ENCODE assay signal across 15 cellular contexts in the genomic region with DNA sequence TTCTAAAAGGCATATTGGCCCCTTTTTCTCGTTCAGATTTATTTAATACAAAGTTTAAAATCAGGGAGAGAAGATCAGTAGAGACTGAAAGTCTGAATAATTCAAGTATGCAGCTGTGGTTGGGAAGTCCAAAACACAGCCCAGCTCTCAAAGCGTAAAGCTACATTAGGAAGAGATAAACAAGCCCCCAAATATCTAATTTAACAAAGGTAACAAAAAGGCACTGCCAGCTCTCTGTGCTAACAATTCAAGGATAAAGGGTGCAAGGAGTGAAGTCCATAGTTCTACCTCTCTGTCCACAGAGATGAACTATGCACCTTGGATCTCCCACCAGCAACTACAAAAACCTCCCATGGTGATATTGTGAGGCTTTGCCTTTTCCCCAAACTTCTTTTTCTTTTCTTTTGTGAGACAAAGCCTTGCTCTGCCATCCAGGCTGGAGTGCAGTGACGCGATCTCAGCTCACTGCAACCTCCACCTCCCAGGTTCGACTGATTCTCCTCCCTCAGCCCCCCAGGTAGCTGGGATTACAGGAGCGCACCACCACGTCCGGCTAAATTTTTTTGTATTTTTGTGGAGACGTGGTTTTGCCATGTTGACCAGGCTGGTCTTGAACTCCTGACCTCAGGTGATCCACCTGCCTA.
"Had no signal": no experiment of that assay in that cellular context is flagged by ENCODE, and none has a peak within 500 bp of the region (broad histone marks: within the 10 kb centered on the region; RNA-seq: fewer than 3 reads in every experiment).

No MANE protein-coding gene starts in this region.

- H3K36me3 ChIP-seq: brain microvascular endothelial cell, left lung, thyroid gland had no signal

- H3K9me3 ChIP-seq: left lung, psoas muscle, thyroid gland had no signal

- H3K27ac ChIP-seq: brain microvascular endothelial cell, coronary artery, left lung, psoas muscle, thyroid gland had no signal

- H3K27me3 ChIP-seq: brain microvascular endothelial cell, left lung, thyroid gland had no signal

- ATAC-seq: activated T-cell treated with anti-CD3 and anti-CD28 coated beads, Interleukin-2, amount 50 U/mL, for 4 hours; left lung; right cardiac atrium had no signal

- H3K4me3 ChIP-seq: coronary artery, left lung, psoas muscle, thyroid gland had no signal

- H3K4me1 ChIP-seq: left lung had no signal

- DNase-seq: activated CD4-positive, alpha-beta T cell treated with anti-CD3 and anti-CD28 coated beads, Interleukin-2, amount 50 U/mL, for 1 hour; activated CD4-positive, CD25-positive, alpha-beta regulatory T cell treated with anti-CD3 and anti-CD28 coated beads, Interleukin-2, amount 50 U/mL, for 72 hours; activated CD8-positive, alpha-beta memory T cell treated with anti-CD3 and anti-CD28 coated beads, Interleukin-2, amount 50 U/mL, for 4 hours; activated naive CD4-positive, alpha-beta T cell treated with anti-CD3 and anti-CD28 coated beads, Interleukin-2, amount 10 ng/mL, durations not matched to agents 7 days and 5 days; activated T-cell treated with anti-CD3 and anti-CD28 coated beads, Interleukin-2, amount 50 U/mL, for 4 hours; aorta; brain microvascular endothelial cell; left lung; psoas muscle; right cardiac atrium; stimulated activated CD4-positive, alpha-beta T cell treated with anti-CD3 and anti-CD28 coated beads, Interleukin-2, amount 100 ng/mL, for 24 hours; stimulated activated naive CD4-positive, alpha-beta T cell treated with Interleukin-2 at 50 U/mL for 16 hours; T1000; thyroid gland had no signal
